Comparison of ENCODE assay signal across 31 cellular contexts in genomic region chr2:33605059-33605458, GRCh38. TPM values are rescaled to one million over a fixed set of nuclear protein-coding genes. Genes with fewer than 3 reads are reported as not detected.
DNase-seq lines count a peak whose midpoint lies in the region; ATAC-seq, FAIRE-seq and TF ChIP-seq lines count a peak whose summit lies in the region.
"Had no signal": no experiment of that assay in that cellular context is flagged by ENCODE, and none has a peak within 500 bp of the region (broad histone marks: within the 10 kb centered on the region; RNA-seq: fewer than 3 reads in every experiment).

No MANE protein-coding gene starts in this region.

- peak; percentile 50 for DNase-seq in activated CD4-positive, alpha-beta T cell treated with anti-CD3 and anti-CD28 coated beads, Interleukin-2, amount 10 ng/mL, durations not matched to agents 24 days and 14 days
- DNase-seq in activated CD4-positive, alpha-beta T cell treated with anti-CD3 and anti-CD28 coated beads, Interleukin-2, amount 10 ng/mL, durations not matched to agents 7 days and 5 days = no peak
- DNase-seq in keratinocyte (ENCODE audit: low read depth, low spot score) (no peak), neuronal stem cell (ENCODE audit: low spot score) (no peak), uterus (no peak), left lung (no peak), NCI-H1694 treated with DMSO at 0.1 percent for 48 hours (lab: John Stamatoyannopoulos, UW) (no peak), H4 (ENCODE audit: low spot score) (no peak)
- DNase-seq: activated CD4-positive, alpha-beta T cell treated with anti-CD3 and anti-CD28 coated beads, Interleukin-2, amount 50 U/mL, for 48 hours; activated naive CD4-positive, alpha-beta T cell treated with Interleukin-2 at 50 U/mL for 16 hours; central memory CD4-positive, alpha-beta T cell; hippocampal formation; MG63; NCI-H1417 treated with DMSO at 0.1 percent for 48 hours; NCI-H2081; NCI-H2227 treated with DMSO at 0.1 percent for 48 hours; NCI-H526; right lobe of liver; stimulated activated CD4-positive, alpha-beta T cell treated with anti-CD3 and anti-CD28 coated beads, Interleukin-12 subunit alpha, Interleukin-12 subunit beta, amount 100 ng/mL, for 4 hours; stimulated activated CD4-positive, alpha-beta T cell treated with anti-CD3 and anti-CD28 coated beads, Interleukin-2, amount 100 ng/mL, for 48 hours; stimulated activated naive CD8-positive, alpha-beta T cell treated with anti-CD3 and anti-CD28 coated beads, Interleukin-15, amount 100 ng/mL, for 72 hours; T-helper 17 cell had no signal

- H3K36me3 ChIP-seq in keratinocyte (ENCODE audit: control insufficient read depth in 2 of 2, extremely low read depth in 1 of 2, insufficient read depth in 2 of 2, low read length in 2 of 2) (no peaks in the 10 kb centered on the region), neuronal stem cell (replicated peaks in 1 of 2; ENCODE audit: control insufficient read depth in 2 of 2, insufficient read depth in 2 of 2, low read length in 2 of 2) (no peaks in the 10 kb centered on the region), uterus (no peaks in the 10 kb centered on the region), left lung (no peaks in the 10 kb centered on the region)
- H3K36me3 ChIP-seq: BLaER1 treated with 17β-estradiol and CSF1 and Interleukin-3, amounts not matched to agents 10 nM and 100 nM; gastroesophageal sphincter; MG63; right lobe of liver had no signal

- no peak overlapping the region for H3K27ac ChIP-seq in keratinocyte (ENCODE audit: control insufficient read depth, insufficient read depth, low read length)
- H3K27ac ChIP-seq in neuronal stem cell (replicated peaks; ENCODE audit: low read length) = no peak overlapping the region
- H3K27ac ChIP-seq in uterus = peak overlapping the region; percentile 18 to 55
- no peak overlapping the region for H3K27ac ChIP-seq in left lung
- H3K27ac ChIP-seq: 22Rv1; BLaER1 treated with 17β-estradiol and CSF1 and Interleukin-3, amounts not matched to agents 10 nM and 100 nM; gastroesophageal sphincter; KMS-11; right lobe of liver had no signal

- H3K4me2 ChIP-seq in keratinocyte (ENCODE audit: control insufficient read depth, extremely low read depth, insufficient read depth, low read depth, low read length) (peak overlapping the region; percentile 10), neuronal stem cell (ENCODE audit: insufficient read depth, low read length, poor library complexity, severe bottlenecking) (no peak overlapping the region)
- H3K4me2 ChIP-seq: BLaER1 treated with 17β-estradiol and CSF1 and Interleukin-3, amounts not matched to agents 10 nM and 100 nM; KMS-11 had no signal

- H3K4me1 ChIP-seq in keratinocyte (ENCODE audit: control insufficient read depth, extremely low read depth, insufficient read depth, low read length) (peaks cover 5% of the 10 kb centered on the region), neuronal stem cell (ENCODE audit: control insufficient read depth in 2 of 2, insufficient read depth in 1 of 2, low read depth in 1 of 2, low read length in 2 of 2) (peaks cover 0 to 6% of the 10 kb centered on the region in 2 donors), uterus (peaks cover 0 to 7% of the 10 kb centered on the region in 2 donors), left lung (no peaks in the 10 kb centered on the region)
- H3K4me1 ChIP-seq: right lobe of liver had no signal

- no peaks in the 10 kb centered on the region for H3K9me3 ChIP-seq in keratinocyte (ENCODE audit: control insufficient read depth, low read depth, low read length)
- H3K9me3 ChIP-seq in neuronal stem cell (replicated peaks in 1 of 2; ENCODE audit: control insufficient read depth in 2 of 2, insufficient read depth in 1 of 2, low read depth in 1 of 2, low read length in 2 of 2) = no peaks in the 10 kb centered on the region
- no peaks in the 10 kb centered on the region for H3K9me3 ChIP-seq in uterus
- H3K9me3 ChIP-seq in left lung = no peaks in the 10 kb centered on the region
- H3K9me3 ChIP-seq: gastroesophageal sphincter, MG63, right lobe of liver had no signal

- no peak overlapping the region for H3K23ac ChIP-seq in neuronal stem cell (ENCODE audit: low read depth, low read length, poor library complexity)

- CTCF ChIA-PET in activated CD4-positive, alpha-beta T cell treated with anti-CD3 and anti-CD28 coated beads, Interleukin-2, amount 10 ng/mL, durations not matched to agents 7 days and 5 days (lab: Charles Lee) = no interaction called here

- H2BK120ac ChIP-seq in neuronal stem cell (ENCODE audit: low read depth, low read length) = no peak overlapping the region

- H2AFZ ChIP-seq in keratinocyte (ENCODE audit: control insufficient read depth, low read length) (peak overlapping the region; percentile 89), neuronal stem cell (ENCODE audit: low read length) (peak overlapping the region; percentile 77)

- no peaks in the 10 kb centered on the region for H3K9me3 Mint-ChIP-seq in activated CD4-positive, alpha-beta T cell treated with anti-CD3 and anti-CD28 coated beads, Interleukin-2, amount 10 ng/mL, durations not matched to agents 24 days and 14 days
- no peaks in the 10 kb centered on the region for H3K9me3 Mint-ChIP-seq in activated CD4-positive, alpha-beta T cell treated with anti-CD3 and anti-CD28 coated beads, Interleukin-2, amount 10 ng/mL, durations not matched to agents 7 days and 5 days
- H3K9me3 Mint-ChIP-seq: stimulated activated naive CD8-positive, alpha-beta T cell treated with anti-CD3 and anti-CD28 coated beads, Interleukin-15, amount 100 ng/mL, for 72 hours had no signal

- POLR2A ChIA-PET in activated CD4-positive, alpha-beta T cell treated with anti-CD3 and anti-CD28 coated beads, Interleukin-2, amount 10 ng/mL, durations not matched to agents 7 days and 5 days (lab: Charles Lee) = interaction anchor here (0.7 kb wide), 1 partner anchor 530 kb away, joined by 8 read pairs; no protein-coding TSS in a partner anchor

- no peaks in the 10 kb centered on the region for H3K27me3 Mint-ChIP-seq in activated CD4-positive, alpha-beta T cell treated with anti-CD3 and anti-CD28 coated beads, Interleukin-2, amount 10 ng/mL, durations not matched to agents 24 days and 14 days
- H3K27me3 Mint-ChIP-seq in activated CD4-positive, alpha-beta T cell treated with anti-CD3 and anti-CD28 coated beads, Interleukin-2, amount 10 ng/mL, durations not matched to agents 7 days and 5 days = no peaks in the 10 kb centered on the region
- H3K27me3 Mint-ChIP-seq: stimulated activated naive CD8-positive, alpha-beta T cell treated with anti-CD3 and anti-CD28 coated beads, Interleukin-15, amount 100 ng/mL, for 72 hours had no signal

- intact Hi-C loops in activated CD4-positive, alpha-beta T cell treated with anti-CD3 and anti-CD28 coated beads, Interleukin-2, amount 10 ng/mL, durations not matched to agents 24 days and 14 days (cut with micrococcal nuclease) = no loop called here
- intact Hi-C loops in uterus (cut with DNase I; ENCODE audit: low total_unique reads) = no loop called here
- intact Hi-C loops in left lung (cut with DNase I) = no loop called here

- H2BK15ac ChIP-seq in neuronal stem cell (ENCODE audit: low read length) = no peak overlapping the region

- H3K4me3 Mint-ChIP-seq in activated CD4-positive, alpha-beta T cell treated with anti-CD3 and anti-CD28 coated beads, Interleukin-2, amount 10 ng/mL, durations not matched to agents 24 days and 14 days = no peak overlapping the region
- no peak overlapping the region for H3K4me3 Mint-ChIP-seq in activated CD4-positive, alpha-beta T cell treated with anti-CD3 and anti-CD28 coated beads, Interleukin-2, amount 10 ng/mL, durations not matched to agents 7 days and 5 days
- H3K4me3 Mint-ChIP-seq: dendritic cell treated with granulocyte-macrophage colony-stimulating factor and Interleukin-4, amounts not matched to agents 40 ng/mL and 50 ng/mL, for 4 days; stimulated activated naive CD8-positive, alpha-beta T cell treated with anti-CD3 and anti-CD28 coated beads, Interleukin-15, amount 100 ng/mL, for 72 hours; T-helper 17 cell had no signal

- no peak overlapping the region for H3K18ac ChIP-seq in neuronal stem cell (ENCODE audit: low read length)

- dilution Hi-C loops in keratinocyte (cut with MboI; ENCODE audit: extremely low pct_ligation_motif_present, low sequenced_read_pairs) = no loop called here

- TF ChIP-seq POLR2A in uterus (IDR thresholded peaks at IDR 0.05) = no peak

- no peak overlapping the region for H2BK5ac ChIP-seq in neuronal stem cell (ENCODE audit: low read length)

- H3K14ac ChIP-seq in neuronal stem cell (ENCODE audit: low read length) = no peak overlapping the region

- H4K91ac ChIP-seq in neuronal stem cell (ENCODE audit: low read depth, low read length, poor library complexity) = no peak overlapping the region

- no peaks in the 10 kb centered on the region for H3K36me3 Mint-ChIP-seq in activated CD4-positive, alpha-beta T cell treated with anti-CD3 and anti-CD28 coated beads, Interleukin-2, amount 10 ng/mL, durations not matched to agents 24 days and 14 days (ENCODE audit: low read depth)
- H3K36me3 Mint-ChIP-seq in activated CD4-positive, alpha-beta T cell treated with anti-CD3 and anti-CD28 coated beads, Interleukin-2, amount 10 ng/mL, durations not matched to agents 7 days and 5 days (ENCODE audit: low read depth) = no peaks in the 10 kb centered on the region

- H3K9ac ChIP-seq in keratinocyte (ENCODE audit: control insufficient read depth, extremely low read depth, insufficient read depth, low read length) (no peak overlapping the region), neuronal stem cell (ENCODE audit: low read depth, low read length, poor library complexity) (no peak overlapping the region)
- H3K9ac ChIP-seq: BLaER1 treated with 17β-estradiol and CSF1 and Interleukin-3, amounts not matched to agents 10 nM and 100 nM; KMS-11 had no signal

- no peak overlapping the region for H4K8ac ChIP-seq in neuronal stem cell (ENCODE audit: low read depth, low read length)

- H3K79me1 ChIP-seq in neuronal stem cell (ENCODE audit: low read depth, low read length) = no peaks in the 10 kb centered on the region

- TF ChIP-seq CTCF in keratinocyte (optimal IDR thresholded peaks at IDR 0.05 in 1 of 3, IDR thresholded peaks at IDR 0.05 in 1 of 3, conservative IDR thresholded peaks at IDR 0.05 in 1 of 3; ENCODE audit: extremely low read depth in 1 of 3, insufficient read depth in 2 of 3, low read length in 3 of 3) = no peak
- no peak for TF ChIP-seq CTCF in uterus (IDR thresholded peaks at IDR 0.05)
- no peak for TF ChIP-seq CTCF in left lung (IDR thresholded peaks at IDR 0.05)

- no peaks in the 10 kb centered on the region for H3K79me2 ChIP-seq in keratinocyte (ENCODE audit: control insufficient read depth, insufficient read depth, low read length)

- H3K4me1 Mint-ChIP-seq in activated CD4-positive, alpha-beta T cell treated with anti-CD3 and anti-CD28 coated beads, Interleukin-2, amount 10 ng/mL, durations not matched to agents 24 days and 14 days = no peaks in the 10 kb centered on the region
- peaks cover 2% of the 10 kb centered on the region for H3K4me1 Mint-ChIP-seq in activated CD4-positive, alpha-beta T cell treated with anti-CD3 and anti-CD28 coated beads, Interleukin-2, amount 10 ng/mL, durations not matched to agents 7 days and 5 days

- H3K9me1 ChIP-seq in keratinocyte (ENCODE audit: control insufficient read depth, extremely low read depth, insufficient read depth, low read length) = no peaks in the 10 kb centered on the region

- FAIRE-seq in keratinocyte (lab: Jason Lieb, UNC) = no peak
- FAIRE-seq: GM12891, H54, TTC549 had no signal

- H3K27me3 ChIP-seq in keratinocyte (ENCODE audit: control insufficient read depth, extremely low read depth, insufficient read depth, low read length) = no peaks in the 10 kb centered on the region
- no peaks in the 10 kb centered on the region for H3K27me3 ChIP-seq in neuronal stem cell (ENCODE audit: control insufficient read depth in 3 of 3, insufficient read depth in 3 of 3, low read depth in 1 of 3, low read length in 3 of 3)
- no peaks in the 10 kb centered on the region for H3K27me3 ChIP-seq in uterus
- no peaks in the 10 kb centered on the region for H3K27me3 ChIP-seq in left lung
- H3K27me3 ChIP-seq: BLaER1 treated with 17β-estradiol and CSF1 and Interleukin-3, amounts not matched to agents 10 nM and 100 nM; gastroesophageal sphincter; MG63; right lobe of liver had no signal

- WGBS in neuronal stem cell (ENCODE audit: extremely low coverage in 2 of 2, insufficient read length in 2 of 2, insufficient replicate concordance in 1 of 2), 2 donors = no CpG with 5 or more reads among the region's 6 CpGs

- H3K27ac Mint-ChIP-seq in activated CD4-positive, alpha-beta T cell treated with anti-CD3 and anti-CD28 coated beads, Interleukin-2, amount 10 ng/mL, durations not matched to agents 24 days and 14 days = no peak overlapping the region
- no peak overlapping the region for H3K27ac Mint-ChIP-seq in activated CD4-positive, alpha-beta T cell treated with anti-CD3 and anti-CD28 coated beads, Interleukin-2, amount 10 ng/mL, durations not matched to agents 7 days and 5 days
- H3K27ac Mint-ChIP-seq: dendritic cell treated with granulocyte-macrophage colony-stimulating factor and Interleukin-4, amounts not matched to agents 40 ng/mL and 50 ng/mL, for 4 days; stimulated activated naive CD8-positive, alpha-beta T cell treated with anti-CD3 and anti-CD28 coated beads, Interleukin-15, amount 100 ng/mL, for 72 hours; T-helper 17 cell had no signal

- no peaks in the 10 kb centered on the region for H4K20me1 ChIP-seq in keratinocyte (ENCODE audit: control insufficient read depth, extremely low read depth, insufficient read depth, low read length)
- H4K20me1 ChIP-seq: BLaER1 treated with 17β-estradiol and CSF1 and Interleukin-3, amounts not matched to agents 10 nM and 100 nM had no signal

- ATAC-seq in left lung = no peak
- ATAC-seq: gastroesophageal sphincter; right lobe of liver; stimulated activated naive CD8-positive, alpha-beta T cell treated with anti-CD3 and anti-CD28 coated beads, Interleukin-15, amount 100 ng/mL, for 72 hours; T-helper 17 cell had no signal

- H3K4me3 ChIP-seq in keratinocyte (ENCODE audit: control insufficient read depth in 2 of 3, extremely low read depth in 1 of 3, insufficient read depth in 2 of 3, low read depth in 1 of 3, low read length in 3 of 3) (no peak overlapping the region), neuronal stem cell (ENCODE audit: low read length in 2 of 2) (no peak overlapping the region), uterus (no peak overlapping the region), left lung (no peak overlapping the region)
- H3K4me3 ChIP-seq: BLaER1 treated with 17β-estradiol and CSF1 and Interleukin-3, amounts not matched to agents 10 nM and 100 nM; gastroesophageal sphincter; lung; MG63; right lobe of liver had no signal

- H3K4ac ChIP-seq in neuronal stem cell (ENCODE audit: low read length) = no peak overlapping the region

- H2BK12ac ChIP-seq in neuronal stem cell (ENCODE audit: low read length) = no peak overlapping the region

- H2AK5ac ChIP-seq in neuronal stem cell (ENCODE audit: low read depth, low read length) = no peak overlapping the region

RNA-seq across cellular contexts. Expression of gene FAM98A, which starts 6.0 kb away (rescaled TPM):
- 72.9 and 79.2 TPM in 2 replicates for total RNA-seq in activated CD4-positive, alpha-beta T cell treated with anti-CD3 and anti-CD28 coated beads, Interleukin-2, amount 10 ng/mL, durations not matched to agents 24 days and 14 days
- 10 to 100 TPM; 30.1 to 33.7 TPM for total RNA-seq in activated CD4-positive, alpha-beta T cell treated with anti-CD3 and anti-CD28 coated beads, Interleukin-2, amount 10 ng/mL, durations not matched to agents 7 days and 5 days
- 97.7 to 324 TPM (median 116 TPM) in 3 replicates for polyA plus RNA-seq in keratinocyte
- polyA plus RNA-seq in keratinocyte (2011; ENCODE audit: low read depth) = 16.5 TPM
- 189 and 285 TPM in 2 replicates for polyA plus RNA-seq in keratinocyte (2011; cell fraction: cytosol; rRNA removed)
- 252 and 266 TPM in 2 replicates for polyA plus RNA-seq in keratinocyte (2011; cell fraction: nucleus; rRNA removed)
- 84.0 and 154 TPM in 2 replicates for polyA plus RNA-seq in keratinocyte (2012; ENCODE audit: low replicate concordance)
- 24.0 to 149 TPM (median 97.5 TPM) in 3 replicates for polyA minus RNA-seq in keratinocyte
- 31.8 TPM for polyA minus RNA-seq in keratinocyte (2011; cell fraction: cytosol; rRNA and poly(A)+ RNA removed)
- polyA minus RNA-seq in keratinocyte (2011; cell fraction: nucleus; rRNA and poly(A)+ RNA removed) = 77.9 and 134 TPM in 2 replicates
- polyA plus RNA-seq in neuronal stem cell (2013, experiment 1 of 2) = 25.8 TPM
- polyA plus RNA-seq in neuronal stem cell (2013, experiment 2 of 2) = 25.5 TPM
- 1,000 to 10,000 TPM in 1 of 4 donors, 100 to 1,000 TPM in 1, 10 to 100 TPM in 2; 19.7 to 2,496 (median 73.0) TPM for total RNA-seq in uterus
- total RNA-seq in left lung = 10 to 100 TPM; 47.6 to 51.4 TPM
- 4.6 and 43.4 TPM in 2 replicates for total RNA-seq in H4 (2014; rRNA removed; shearing (Covaris generic))

Comparison
In these comparisons a context has a peak if more than half of its experiments do, and no peak if none do; other contexts are left out.
1. H3K27ac ChIP-seq: peak in uterus (2 of 2); none in keratinocyte (single experiment), neuronal stem cell (single experiment) and left lung (0 of 2).